Comparison of ENCODE assay signal across 1 cellular context in the genomic region with DNA sequence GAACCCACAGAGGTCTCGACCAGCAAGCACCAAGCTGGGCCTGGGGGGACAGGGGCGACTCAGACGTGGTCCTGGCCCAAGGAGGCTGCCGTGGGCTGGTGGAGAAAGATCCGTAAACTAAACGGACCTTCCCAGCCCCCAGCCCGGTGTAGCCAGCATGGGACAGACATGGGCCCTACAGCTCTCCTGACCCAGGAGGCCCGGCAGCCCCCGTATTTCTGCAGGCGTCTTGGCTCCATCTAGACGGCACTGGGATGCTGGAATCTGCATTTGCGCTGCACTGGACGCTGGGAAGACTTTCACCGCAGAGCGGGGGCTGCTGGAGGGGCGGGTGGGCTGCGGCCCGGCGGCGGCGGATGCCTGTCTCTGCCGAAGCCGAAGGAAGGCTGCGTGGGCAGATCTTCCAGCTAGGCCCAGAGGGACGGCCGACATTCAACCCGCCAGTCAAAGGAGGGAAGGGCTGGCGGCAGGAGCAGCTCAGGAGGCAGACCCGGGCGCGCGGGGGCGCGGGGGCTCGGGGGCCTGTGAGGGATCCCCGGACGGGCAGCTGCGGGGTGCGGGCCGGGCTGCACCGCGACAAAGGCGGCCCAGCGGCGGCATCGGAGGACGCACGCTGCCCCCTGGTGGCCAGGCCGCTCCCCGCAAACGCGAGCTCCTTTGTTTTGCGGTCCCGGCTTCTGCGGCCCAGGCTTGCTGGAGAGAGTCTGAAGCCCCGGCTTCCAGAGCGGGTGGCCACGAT.
TF ChIP-seq lines count a peak whose summit lies in the region.

No MANE protein-coding gene starts in this region.

TF ChIP-seq in H1, 55 proteins besides CTCF, POLR2A, EP300 and RAD21 (continued from another document):
- peak; percentile 43; the same call in 1 of the 2 replicates for TF ChIP-seq GABPA (IDR thresholded peaks at IDR 0.05; ENCODE audit: borderline replicate concordance, insufficient read depth, low read length)
- no peak for TF ChIP-seq BACH1 (IDR thresholded peaks at IDR 0.05; ENCODE audit: low read length)
- 0 out of 2 replicates have a peak, but pooled peaks have one; percentile 40 for TF ChIP-seq PHF8 (conservative IDR thresholded peaks at IDR 0.05; ENCODE audit: low read depth, low read length)
- 0 out of 4 replicates have a peak, but pooled peaks of 1 of the 2 experiments have one; percentile 41 for TF ChIP-seq SIN3A (conservative IDR thresholded peaks at IDR 0.05 in 1 of 2, IDR thresholded peaks at IDR 0.05 in 1 of 2; ENCODE audit: low read depth in 1 of 2, low read length in 2 of 2)
- TF ChIP-seq YY1 (IDR thresholded peaks at IDR 0.05; ENCODE audit: low read depth, low read length) = 0 out of 2 replicates have a peak, but pooled peaks have one; percentile 38
- TF ChIP-seq TBP (IDR thresholded peaks at IDR 0.05; ENCODE audit: low read depth, low read length) = peak; percentile 39; the same call in 1 of the 2 replicates
- TF ChIP-seq TAF7 (optimal IDR thresholded peaks at IDR 0.05; ENCODE audit: borderline replicate concordance, low read depth, low read length) = peak; percentile 54
- TF ChIP-seq EGR1 (IDR thresholded peaks at IDR 0.05; ENCODE audit: borderline replicate concordance, low read depth, low read length) = 0 out of 2 replicates have a peak, but pooled peaks have one; percentile 7
- no peak for TF ChIP-seq FOSL1 (IDR thresholded peaks at IDR 0.05; ENCODE audit: insufficient read depth, low read depth, low read length)
- no peak for TF ChIP-seq NANOG (IDR thresholded peaks at IDR 0.05; ENCODE audit: insufficient read depth, low read depth, low read length, poor library complexity, severe bottlenecking)
- TF ChIP-seq, protein P1, sequence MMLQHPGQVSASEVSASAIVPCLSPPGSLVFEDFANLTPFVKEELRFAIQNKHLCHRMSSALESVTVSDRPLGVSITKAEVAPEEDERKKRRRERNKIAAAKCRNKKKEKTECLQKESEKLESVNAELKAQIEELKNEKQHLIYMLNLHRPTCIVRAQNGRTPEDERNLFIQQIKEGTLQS (IDR thresholded peaks at IDR 0.05; ENCODE audit: insufficient read depth, low read depth, low read length) = no peak
TF ChIP-seq in H1: peak in this region for 8.
